23 cellular contexts compared by ENCODE assay signal in genomic region chr2:100029460-100029859, GRCh38.
DNase-seq lines count a peak whose midpoint lies in the region; ATAC-seq, FAIRE-seq and TF ChIP-seq lines count a peak whose summit lies in the region.
"Had no signal": no experiment of that assay in that cellular context is flagged by ENCODE, and none has a peak within 500 bp of the region (broad histone marks: within the 10 kb centered on the region; RNA-seq: fewer than 3 reads in every experiment).

No MANE protein-coding gene starts in this region.

- no peak overlapping the region for H3K4me2 ChIP-seq in OCI-LY1 (ENCODE audit: low read length)

- H3K27ac ChIP-seq in OCI-LY1 (ENCODE audit: low read depth, low read length, poor library complexity, severe bottlenecking) (no peak overlapping the region), kidney (ENCODE audit: low read depth in 2 of 2, low read length in 2 of 2) (no peak overlapping the region), heart right ventricle (no peak overlapping the region)
- H3K27ac ChIP-seq: gastroesophageal sphincter, tibial nerve had no signal

- no peaks in the 10 kb centered on the region for H3K27me3 Mint-ChIP-seq in endothelial cell (ENCODE audit: unreplicated experiment)
- H3K27me3 Mint-ChIP-seq: B cell; brain; stimulated activated naive CD8-positive, alpha-beta T cell treated with anti-CD3 and anti-CD28 coated beads, Interleukin-15, Interleukin-2, amounts not matched to agents 100 ng/mL and 50 ng/mL, for 24 hours; T-cell had no signal

- H3K36me3 ChIP-seq in OCI-LY1 (ENCODE audit: insufficient read depth, low read length) (peaks cover 54% of the 10 kb centered on the region), kidney (ENCODE audit: control insufficient read depth in 1 of 2, insufficient read depth in 2 of 2, low read length in 2 of 2) (no peaks in the 10 kb centered on the region), heart right ventricle (no peaks in the 10 kb centered on the region)
- H3K36me3 ChIP-seq: gastroesophageal sphincter, MG63, tibial nerve had no signal

- H3K27me3 ChIP-seq in OCI-LY1 (ENCODE audit: insufficient read depth, low read length) (no peaks in the 10 kb centered on the region), heart right ventricle (no peaks in the 10 kb centered on the region)
- H3K27me3 ChIP-seq: gastroesophageal sphincter, MG63, tibial nerve had no signal

- no peak for ATAC-seq in heart right ventricle
- ATAC-seq: activated T-helper 17 cell treated with anti-CD3 and anti-CD28 coated beads, Interleukin-2, amount 50 U/mL, for 72 hours; gastroesophageal sphincter; natural killer cell; T-cell had no signal

- intact Hi-C loops in kidney (cut with DNase I), result no loop called here
- intact Hi-C loops in heart right ventricle (cut with DNase I), result no loop called here

- WGBS in heart right ventricle, 2 donors, result 88% methylated on average over 6 of the region's 6 CpGs

- H4K20me1 ChIP-seq in OCI-LY1 (ENCODE audit: insufficient read depth, low read length), result no peaks in the 10 kb centered on the region

- peaks cover 77% of the 10 kb centered on the region for H3K79me2 ChIP-seq in OCI-LY1 (ENCODE audit: insufficient read depth, low read length)

- TF ChIP-seq CTCF in GM12875 (IDR thresholded peaks at IDR 0.05; ENCODE audit: borderline replicate concordance, insufficient read depth, low read depth, low read length), result peak; percentile 22; the same call in 1 of the 2 replicates
- peak; percentile 35; the same call in 1 of the 2 replicates for TF ChIP-seq CTCF in OCI-LY1 (IDR thresholded peaks at IDR 0.05; ENCODE audit: low read length)
- peak; percentile 39 for TF ChIP-seq CTCF in endothelial cell (IDR thresholded peaks at IDR 0.05; ENCODE audit: unreplicated experiment)
- no peak for TF ChIP-seq CTCF in kidney (IDR thresholded peaks at IDR 0.05; ENCODE audit: borderline replicate concordance, extremely low read depth, insufficient read depth)
- TF ChIP-seq CTCF in heart right ventricle (IDR thresholded peaks at IDR 0.05), result no peak

- H3K4me3 ChIP-seq in GM12875 (ENCODE audit: low read depth, low read length), result no peak overlapping the region
- H3K4me3 ChIP-seq in OCI-LY1 (ENCODE audit: low read depth, low read length, poor library complexity, severe bottlenecking), result no peak overlapping the region
- no peak overlapping the region for H3K4me3 ChIP-seq in kidney (ENCODE audit: low read length in 2 of 2)
- no peak overlapping the region for H3K4me3 ChIP-seq in heart right ventricle
- H3K4me3 ChIP-seq: gastroesophageal sphincter, MG63, tibial nerve had no signal

- H2AFZ ChIP-seq in OCI-LY1 (ENCODE audit: low read length), result no peak overlapping the region

- H3K36me3 Mint-ChIP-seq in endothelial cell (ENCODE audit: low read depth, unreplicated experiment), result no peaks in the 10 kb centered on the region
- H3K36me3 Mint-ChIP-seq: activated naive CD8-positive, alpha-beta T cell treated with anti-CD3 and anti-CD28 coated beads for 36 hours; natural killer cell had no signal

- DNase-seq in endothelial cell (ENCODE audit: low spot score), result no peak
- no peak for DNase-seq in urothelium cell line (ENCODE audit: low spot score)
- no peak for DNase-seq in activated T-cell treated with anti-CD3 and anti-CD28 coated beads, Interleukin-2, amount 50 U/mL, for 1 hour
- DNase-seq in kidney, result no peak
- DNase-seq in heart right ventricle, result no peak
- DNase-seq: activated CD4-positive, alpha-beta T cell treated with anti-CD3 and anti-CD28 coated beads for 4 hours; activated naive CD8-positive, alpha-beta T cell treated with anti-CD3 and anti-CD28 coated beads for 36 hours; MG63; natural killer cell; NCI-H1694 treated with DMSO at 0.1 percent for 48 hours; NCI-H69; posterior cingulate gyrus; Right ventricle myocardium superior; stimulated activated CD4-positive, alpha-beta T cell treated with anti-CD3 and anti-CD28 coated beads, Interleukin-1b, Interleukin-23, amount 100 ng/mL, for 48 hours; T-cell had no signal

- no peaks in the 10 kb centered on the region for H3K9me2 ChIP-seq in OCI-LY1 (ENCODE audit: low read depth, low read length)

- H3K4me1 ChIP-seq in OCI-LY1 (ENCODE audit: insufficient read depth, low read length, severe bottlenecking) (no peaks in the 10 kb centered on the region), kidney (ENCODE audit: control insufficient read depth in 1 of 2, insufficient read depth in 1 of 2, low read depth in 1 of 2, low read length in 2 of 2) (no peaks in the 10 kb centered on the region), heart right ventricle (no peaks in the 10 kb centered on the region)
- H3K4me1 ChIP-seq: gastroesophageal sphincter, tibial nerve had no signal

- peak; percentile 69 for FAIRE-seq in urothelium cell line (lab: Jason Lieb, UNC)
- FAIRE-seq in kidney (lab: Jason Lieb, UNC), result no peak

- no peaks in the 10 kb centered on the region for H3K4me1 Mint-ChIP-seq in endothelial cell (ENCODE audit: unreplicated experiment)
- H3K4me1 Mint-ChIP-seq: activated naive CD8-positive, alpha-beta T cell treated with anti-CD3 and anti-CD28 coated beads for 36 hours; activated T-helper 17 cell treated with anti-CD3 and anti-CD28 coated beads, Interleukin-2, amount 50 U/mL, for 72 hours; natural killer cell; T-cell had no signal

- no peak overlapping the region for H3K4me3 Mint-ChIP-seq in endothelial cell (ENCODE audit: unreplicated experiment)
- H3K4me3 Mint-ChIP-seq: activated naive CD8-positive, alpha-beta T cell treated with anti-CD3 and anti-CD28 coated beads for 36 hours; activated T-helper 17 cell treated with anti-CD3 and anti-CD28 coated beads, Interleukin-2, amount 50 U/mL, for 72 hours; B cell; brain; natural killer cell; stimulated activated naive CD8-positive, alpha-beta T cell treated with anti-CD3 and anti-CD28 coated beads, Interleukin-15, Interleukin-2, amounts not matched to agents 100 ng/mL and 50 ng/mL, for 24 hours; T-cell had no signal

- no peak overlapping the region for H3K9ac ChIP-seq in OCI-LY1 (ENCODE audit: low read length)
- no peak overlapping the region for H3K9ac ChIP-seq in kidney (ENCODE audit: low read length in 2 of 2)

- H3K9me3 ChIP-seq in OCI-LY1 (ENCODE audit: low read length) (no peaks in the 10 kb centered on the region), kidney (ENCODE audit: control insufficient read depth in 1 of 2, low read length in 2 of 2) (no peaks in the 10 kb centered on the region), heart right ventricle (peaks cover 0 to 14% (median 0%) of the 10 kb centered on the region in 11 donors)
- H3K9me3 ChIP-seq: gastroesophageal sphincter, MG63 had no signal

- no peaks in the 10 kb centered on the region for H3K9me3 Mint-ChIP-seq in endothelial cell (ENCODE audit: unreplicated experiment)
- H3K9me3 Mint-ChIP-seq: activated naive CD8-positive, alpha-beta T cell treated with anti-CD3 and anti-CD28 coated beads for 36 hours; activated T-helper 17 cell treated with anti-CD3 and anti-CD28 coated beads, Interleukin-2, amount 50 U/mL, for 72 hours; stimulated activated naive CD8-positive, alpha-beta T cell treated with anti-CD3 and anti-CD28 coated beads, Interleukin-15, Interleukin-2, amounts not matched to agents 100 ng/mL and 50 ng/mL, for 24 hours had no signal

- H3F3A ChIP-seq in OCI-LY1 (ENCODE audit: insufficient read depth, low read length), result no peaks in the 10 kb centered on the region

- H3K27ac Mint-ChIP-seq in endothelial cell (ENCODE audit: unreplicated experiment), result no peak overlapping the region
- H3K27ac Mint-ChIP-seq: activated naive CD8-positive, alpha-beta T cell treated with anti-CD3 and anti-CD28 coated beads for 36 hours; activated T-helper 17 cell treated with anti-CD3 and anti-CD28 coated beads, Interleukin-2, amount 50 U/mL, for 72 hours; B cell; brain; natural killer cell; stimulated activated naive CD8-positive, alpha-beta T cell treated with anti-CD3 and anti-CD28 coated beads, Interleukin-15, Interleukin-2, amounts not matched to agents 100 ng/mL and 50 ng/mL, for 24 hours; T-cell had no signal

Comparison
In these comparisons a context has a peak if more than half of its experiments do, and no peak if none do; other contexts are left out.
1. CTCF ChIP-seq: peak in GM12875 (single experiment), OCI-LY1 (single experiment) and endothelial cell (single experiment); none in kidney (single experiment) and heart right ventricle (0 of 9).